24 cellular contexts compared by ENCODE assay signal in genomic region chr10:112826018-112826697, GRCh38.
DNase-seq lines count a peak whose midpoint lies in the region; ATAC-seq, FAIRE-seq and TF ChIP-seq lines count a peak whose summit lies in the region.
"Had no signal": no experiment of that assay in that cellular context is flagged by ENCODE, and none has a peak within 500 bp of the region (broad histone marks: within the 10 kb centered on the region; RNA-seq: fewer than 3 reads in every experiment).

No MANE protein-coding gene starts in this region.

- H2BK5ac ChIP-seq in H1 (ENCODE audit: low read depth, low read length) = no peak overlapping the region

- H3K56ac ChIP-seq in H1 (replicated peaks; ENCODE audit: insufficient read length, low read depth, low read length) = no peak overlapping the region

- DNase-seq in NCI-H1092 treated with DMSO at 0.1 percent for 48 hours (lab: John Stamatoyannopoulos, UW) = peak; percentile 20
- no peak for DNase-seq in NCI-H1092 (lab: John Stamatoyannopoulos, UW)
- no peak for DNase-seq in H1 (ENCODE audit: low read depth in 1 of 2, low spot score in 2 of 2)
- no peak for DNase-seq in putamen (ENCODE audit: low spot score)
- DNase-seq in DMS114 treated with DMSO at 0.1 percent for 48 hours (lab: John Stamatoyannopoulos, UW; ENCODE audit: unreplicated experiment) = no peak
- DNase-seq: 8988T; C1 segment of cervical spinal cord; CD8-positive, alpha-beta T cell; DMS53; GF-D8; GOT3; Kasumi-1; MG63; NCI-H1436; NCI-H187 treated with DMSO at 0.1 percent for 48 hours; NCI-H2107; NCI-H69; PC-9; RPMI8226; SHP77 had no signal

- ATAC-seq in GM21367 (IDR thresholded peaks at IDR 0.05; ENCODE audit: unreplicated experiment) = no peak
- ATAC-seq: CD8-positive, alpha-beta T cell had no signal

- TF ChIP-seq RAD21 in H1 (IDR thresholded peaks at IDR 0.05 in 1 of 2, conservative IDR thresholded peaks at IDR 0.05 in 1 of 2; ENCODE audit: low read depth in 2 of 2, low read length in 2 of 2) = no peak

- H3K23ac ChIP-seq in H1 (ENCODE audit: insufficient read length) = no peak overlapping the region

- peak overlapping the region; percentile 24; the same call in 1 of the 2 replicates for H3K27ac ChIP-seq in VCaP
- H3K27ac ChIP-seq in H1 (ENCODE audit: low read depth, low read length) = no peak overlapping the region
- no peak overlapping the region for H3K27ac ChIP-seq in parathyroid adenoma
- H3K27ac ChIP-seq: PC-9, SK-N-MC had no signal

- H2AFZ ChIP-seq in H1 (ENCODE audit: low read length) (no peak overlapping the region), parathyroid adenoma (no peak overlapping the region)
- H2AFZ ChIP-seq: PC-9 had no signal

- no peak for TF ChIP-seq EP300 in H1 (IDR thresholded peaks at IDR 0.05; ENCODE audit: borderline replicate concordance in 1 of 2, low read depth in 2 of 2, low read length in 2 of 2)

- no peak overlapping the region for H2BK120ac ChIP-seq in H1 (replicated peaks; ENCODE audit: low read depth, low read length)

- no peaks in the 10 kb centered on the region for H3K79me1 ChIP-seq in H1 (ENCODE audit: low read depth, low read length)

- H3K4me3 ChIP-seq in H1 (ENCODE audit: extremely low read depth in 1 of 4, insufficient read depth in 2 of 4, low read depth in 3 of 4, low read length in 4 of 4) (no peak overlapping the region), parathyroid adenoma (ENCODE audit: low read depth, low read length) (no peak overlapping the region)
- H3K4me3 ChIP-seq: MG63, PC-9, SK-N-MC had no signal

- H3K27me3 ChIP-seq in H1 (replicated peaks in 1 of 4; ENCODE audit: control insufficient read depth in 3 of 4, extremely low read depth in 1 of 4, insufficient read depth in 3 of 4, low read length in 3 of 4) (no peaks in the 10 kb centered on the region; a peak in 1 of 7 replicates), parathyroid adenoma (ENCODE audit: control insufficient read depth, insufficient read depth, low read length) (no peaks in the 10 kb centered on the region)
- H3K27me3 ChIP-seq: MG63 had no signal

- no peak overlapping the region for H4K8ac ChIP-seq in H1 (ENCODE audit: extremely low read depth, insufficient read depth, low read length)

- no peaks in the 10 kb centered on the region for H4K20me1 ChIP-seq in H1 (replicated peaks in 1 of 2; ENCODE audit: control insufficient read depth in 1 of 2, insufficient read depth in 2 of 2, low read length in 2 of 2)

- H2AK5ac ChIP-seq in H1 (ENCODE audit: low read depth, low read length) = no peak overlapping the region

- H4K91ac ChIP-seq in H1 (replicated peaks; ENCODE audit: insufficient read length, low read length) = no peak overlapping the region

- no peak for TF ChIP-seq POLR2A in H1 (IDR thresholded peaks at IDR 0.05; ENCODE audit: control extremely low read depth in 1 of 2, low read depth in 2 of 2, low read length in 2 of 2)

- no peaks in the 10 kb centered on the region for H3K79me2 ChIP-seq in H1 (ENCODE audit: control insufficient read depth in 1 of 2, insufficient read depth in 2 of 2, low read length in 2 of 2)
- no peaks in the 10 kb centered on the region for H3K79me2 ChIP-seq in parathyroid adenoma

- POLR2A ChIA-PET in H1 (lab: Charles Lee; ENCODE audit: partially characterized antibody) = interaction anchor here (1.7 to 2.4 kb wide), 2 partner anchors 9 to 14 kb away, joined by 4 to 10 read pairs; no protein-coding TSS in a partner anchor

- no peak overlapping the region for H3K4ac ChIP-seq in H1 (replicated peaks; ENCODE audit: insufficient read length, low read depth, low read length)

- TF ChIP-seq CTCF in VCaP (conservative IDR thresholded peaks at IDR 0.05) = no peak
- TF ChIP-seq CTCF in H1 (IDR thresholded peaks at IDR 0.05; ENCODE audit: control extremely low read depth in 1 of 3, insufficient read depth in 1 of 3, low read depth in 1 of 3, low read length in 3 of 3) = no peak
- TF ChIP-seq CTCF in parathyroid adenoma (IDR thresholded peaks at IDR 0.05) = no peak

- H3K4me1 ChIP-seq in H1 (replicated peaks in 1 of 4; ENCODE audit: control insufficient read depth in 3 of 4, insufficient read depth in 4 of 4, low read length in 3 of 4) = peaks cover 2 to 11% (median 4%) of the 10 kb centered on the region in 4 experiments
- H3K4me1 ChIP-seq in parathyroid adenoma = peaks cover 5% of the 10 kb centered on the region

- CTCF ChIA-PET in H1 (lab: Charles Lee; ENCODE audit: partially characterized antibody) = no interaction called here

- H3K9me3 ChIP-seq in H1 (ENCODE audit: insufficient read depth in 2 of 2, low read depth in 1 of 2, low read length in 1 of 2) (no peaks in the 10 kb centered on the region), parathyroid adenoma (ENCODE audit: control insufficient read depth, low read length) (no peaks in the 10 kb centered on the region)
- H3K9me3 ChIP-seq: MG63 had no signal

- H3K9ac ChIP-seq in H1 (replicated peaks in 1 of 4; ENCODE audit: extremely low read depth in 1 of 4, low read depth in 3 of 4, low read length in 3 of 4) (no peak overlapping the region), parathyroid adenoma (no peak overlapping the region)

- FAIRE-seq in H1 (lab: Jason Lieb, UNC) = no peak

- H3K4me2 ChIP-seq in H1 (ENCODE audit: insufficient read depth in 1 of 2, low read depth in 2 of 2, low read length in 2 of 2) = no peak overlapping the region
- peak overlapping the region; percentile 55 for H3K4me2 ChIP-seq in parathyroid adenoma (ENCODE audit: low read length)
- H3K4me2 ChIP-seq: PC-9 had no signal

- no peaks in the 10 kb centered on the region for H3K36me3 ChIP-seq in H1 (ENCODE audit: control insufficient read depth in 2 of 4, insufficient read depth in 4 of 4, low read length in 3 of 4)
- H3K36me3 ChIP-seq in parathyroid adenoma (ENCODE audit: control insufficient read depth, insufficient read depth, low read length) = no peaks in the 10 kb centered on the region
- H3K36me3 ChIP-seq: MG63 had no signal

- WGBS in H1 (ENCODE audit: extremely low coverage in 1 of 2, insufficient coverage in 1 of 2, insufficient read length in 1 of 2, insufficient replicate concordance in 2 of 2, low coverage in 1 of 2, low lambda C conversion rate in 2 of 2, missing lambda C conversion rate in 1 of 2), 2 experiments = 80% methylated on average over 7 of the region's 7 CpGs; no CpG with 5 or more reads in 1 of the 2 experiments

- H2BK15ac ChIP-seq in H1 (ENCODE audit: low read length) = 0 out of 2 replicates have a peak overlapping the region, but pooled peaks have one; percentile 54

- no peak overlapping the region for H2BK20ac ChIP-seq in H1 (ENCODE audit: low read length)

- H3K18ac ChIP-seq in H1 (ENCODE audit: extremely low read depth, low read length) = no peak overlapping the region; the same call in 1 of the 2 replicates

- H3K14ac ChIP-seq in H1 (ENCODE audit: insufficient read length) = no peak overlapping the region

- no peaks in the 10 kb centered on the region for H3K23me2 ChIP-seq in H1 (ENCODE audit: low read depth, low read length)

- no peak overlapping the region for H2BK12ac ChIP-seq in H1 (ENCODE audit: low read depth, low read length)

- H4K5ac ChIP-seq in H1 (ENCODE audit: insufficient read length, low read depth, low read length) = no peak overlapping the region

TF ChIP-seq in H1, 55 proteins besides CTCF, POLR2A, EP300 and RAD21:
- no peak for TF ChIP-seq GABPA (IDR thresholded peaks at IDR 0.05; ENCODE audit: borderline replicate concordance, insufficient read depth, low read length)
- TF ChIP-seq MAX (IDR thresholded peaks at IDR 0.05) = no peak
- TF ChIP-seq SP1 (IDR thresholded peaks at IDR 0.05; ENCODE audit: low read depth, low read length) = no peak
- TF ChIP-seq RFX5 (IDR thresholded peaks at IDR 0.05; ENCODE audit: borderline replicate concordance, low read depth, low read length) = no peak
- no peak for TF ChIP-seq EZH2 (IDR thresholded peaks at IDR 0.05; ENCODE audit: low read depth, low read length, severe bottlenecking)
- TF ChIP-seq HDAC6 (IDR thresholded peaks at IDR 0.05; ENCODE audit: low read depth, low read length) = no peak
- no peak for TF ChIP-seq JUN (IDR thresholded peaks at IDR 0.05; ENCODE audit: low read depth, low read length)
- TF ChIP-seq CEBPB (IDR thresholded peaks at IDR 0.05; ENCODE audit: low read depth, low read length) = no peak
- no peak for TF ChIP-seq SUZ12 (IDR thresholded peaks at IDR 0.05; ENCODE audit: low read length)
- no peak for TF ChIP-seq BRCA1 (IDR thresholded peaks at IDR 0.05; ENCODE audit: low read depth, low read length)
- TF ChIP-seq SIRT6 (IDR thresholded peaks at IDR 0.05; ENCODE audit: low read length) = no peak
- no peak for TF ChIP-seq SIX5 (IDR thresholded peaks at IDR 0.05; ENCODE audit: low read depth, low read length)
- no peak for TF ChIP-seq CBX8 (IDR thresholded peaks at IDR 0.05; ENCODE audit: borderline replicate concordance, low read depth, low read length)
- no peak for TF ChIP-seq PHF8 (conservative IDR thresholded peaks at IDR 0.05; ENCODE audit: low read depth, low read length)
- TF ChIP-seq SIN3A (conservative IDR thresholded peaks at IDR 0.05 in 1 of 2, IDR thresholded peaks at IDR 0.05 in 1 of 2; ENCODE audit: low read depth in 1 of 2, low read length in 2 of 2) = no peak
- no peak for TF ChIP-seq ATF3 (IDR thresholded peaks at IDR 0.05; ENCODE audit: insufficient read depth, low read depth, low read length)
- TF ChIP-seq ATF2 (IDR thresholded peaks at IDR 0.05; ENCODE audit: low read length) = no peak
- TF ChIP-seq RNF2 (IDR thresholded peaks at IDR 0.05; ENCODE audit: borderline replicate concordance, low read depth, low read length, missing control alignments, poor library complexity, severe bottlenecking) = no peak
